23 cellular contexts compared by ENCODE assay signal in genomic region chr12:1195513-1195912, GRCh38.
"Had no signal": no experiment of that assay in that cellular context is flagged by ENCODE, and none has a peak within 500 bp of the region (broad histone marks: within the 10 kb centered on the region; RNA-seq: fewer than 3 reads in every experiment).

No MANE protein-coding gene starts in this region.

- H3K9me3 ChIP-seq: colonic mucosa, gastrocnemius medialis had no signal

- H3K27me3 ChIP-seq: colonic mucosa, esophagus squamous epithelium, gastrocnemius medialis, heart right ventricle, left lung had no signal

- H3K36me3 ChIP-seq: colonic mucosa had no signal

- DNase-seq: colonic mucosa; cortex of kidney; effector CD8-positive, alpha-beta T cell; effector memory CD8-positive, alpha-beta T cell; endodermal cell; erythroblast; esophagus squamous epithelium; foreskin fibroblast; foreskin melanocyte; gastrocnemius medialis; glutamatergic neuron; heart right ventricle; hippocampal formation; left cardiac atrium; left lung; left ventricle myocardium superior; lower lobe of right lung; mesendoderm; midbrain; naive thymus-derived CD4-positive, alpha-beta T cell had no signal

- H3K27ac Mint-ChIP-seq: dendritic cell treated with granulocyte-macrophage colony-stimulating factor and Interleukin-4, amounts not matched to agents 40 ng/mL and 50 ng/mL, for 4 days; effector memory CD8-positive, alpha-beta T cell; endodermal cell; memory B cell had no signal

- H3K27ac ChIP-seq: colonic mucosa, esophagus squamous epithelium, gastrocnemius medialis, heart right ventricle, left lung, lower lobe of right lung had no signal

- ATAC-seq: effector memory CD8-positive, alpha-beta T cell; esophagus mucosa; gastrocnemius medialis; heart right ventricle; left cardiac atrium; left lung; left ventricle myocardium superior; lower lobe of right lung; naive thymus-derived CD4-positive, alpha-beta T cell had no signal

- H3K4me3 Mint-ChIP-seq: dendritic cell treated with granulocyte-macrophage colony-stimulating factor and Interleukin-4, amounts not matched to agents 40 ng/mL and 50 ng/mL, for 4 days; effector memory CD8-positive, alpha-beta T cell; endodermal cell; memory B cell; naive thymus-derived CD4-positive, alpha-beta T cell had no signal

- H3K4me1 Mint-ChIP-seq: memory B cell had no signal

- H3K9me3 Mint-ChIP-seq: effector memory CD8-positive, alpha-beta T cell; memory B cell had no signal

- H3K4me1 ChIP-seq: colonic mucosa, gastrocnemius medialis, left lung, lower lobe of right lung had no signal

- H3K27me3 Mint-ChIP-seq: dendritic cell treated with granulocyte-macrophage colony-stimulating factor and Interleukin-4, amounts not matched to agents 40 ng/mL and 50 ng/mL, for 4 days; effector memory CD8-positive, alpha-beta T cell; memory B cell; naive thymus-derived CD4-positive, alpha-beta T cell had no signal

- H3K4me3 ChIP-seq: colonic mucosa, esophagus squamous epithelium, gastrocnemius medialis, heart right ventricle, left lung, lower lobe of right lung had no signal
